In the genomic region with DNA sequence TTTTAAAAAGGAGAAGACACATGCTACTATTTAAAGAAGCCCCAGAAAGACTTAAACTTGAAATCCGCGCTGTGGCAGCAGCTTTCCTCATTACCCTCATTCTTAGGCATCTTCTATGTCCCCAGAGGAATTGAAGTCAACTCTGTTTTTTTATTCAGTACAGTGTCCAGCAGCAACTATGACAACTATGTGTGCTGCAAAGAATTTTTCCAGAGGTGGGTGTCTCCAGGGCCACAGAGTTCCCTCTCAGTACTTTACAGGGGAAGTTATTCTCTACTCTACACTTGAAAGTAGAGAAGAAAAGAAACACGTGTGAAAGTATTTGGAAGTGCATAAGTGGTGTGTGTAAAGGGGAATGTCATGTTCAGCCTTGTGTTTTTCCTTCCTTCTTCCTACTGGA, we compare ENCODE assay signal across 26 cellular contexts.
"Had no signal": no experiment of that assay in that cellular context is flagged by ENCODE, and none has a peak within 500 bp of the region (broad histone marks: within the 10 kb centered on the region; RNA-seq: fewer than 3 reads in every experiment).

No MANE protein-coding gene starts in this region.

- ATAC-seq: activated naive CD4-positive, alpha-beta T cell treated with anti-CD3 and anti-CD28 coated beads, Interleukin-2, amount 50 U/mL, for 72 hours; activated naive CD8-positive, alpha-beta T cell treated with anti-CD3 and anti-CD28 coated beads, Interleukin-2, amount 50 U/mL, for 24 hours; activated T-cell treated with anti-CD3 and anti-CD28 coated beads, Interleukin-2, amount 50 U/mL, for 4 hours; body of pancreas; T-helper 17 cell had no signal

- DNase-seq: activated B cell treated with CpG ODN at 0.5 μM for 24 hours; activated CD4-positive, alpha-beta memory T cell treated with anti-CD3 and anti-CD28 coated beads for 36 hours; activated CD4-positive, alpha-beta T cell treated with anti-CD3 and anti-CD28 coated beads for 1 hour; activated CD4-positive, alpha-beta T cell treated with anti-CD3 and anti-CD28 coated beads, Interleukin-2, amount 10 ng/mL, durations not matched to agents 24 days and 14 days; activated CD8-positive, alpha-beta memory T cell treated with anti-CD3 and anti-CD28 coated beads for 24 hours; activated effector memory CD4-positive, alpha-beta T cell treated with anti-CD3 and anti-CD28 coated beads, Interleukin-2, amount 50 U/mL, for 16 hours; activated naive CD4-positive, alpha-beta T cell treated with Interleukin-2 at 50 U/mL for 16 hours; activated naive CD8-positive, alpha-beta T cell treated with anti-CD3 and anti-CD28 coated beads, Interleukin-2, amount 50 U/mL, for 24 hours; activated T-cell treated with anti-CD3 and anti-CD28 coated beads, Interleukin-2, amount 50 U/mL, for 4 hours; amniotic stem cell; body of pancreas; NCI-H1092; NCI-H1417; NCI-H1694; NCI-H2029; NCI-H2107; NCI-H2171 treated with DMSO at 0.1 percent for 48 hours; NCI-H345; NCI-H510A; NCI-H69; SHP77 treated with DMSO at 0.1 percent for 48 hours; T-helper 17 cell; T-helper 9 cell had no signal

- H3K9me3 Mint-ChIP-seq: activated B cell treated with CpG ODN at 0.5 μM for 24 hours; activated CD4-positive, alpha-beta memory T cell treated with anti-CD3 and anti-CD28 coated beads for 36 hours; activated CD4-positive, alpha-beta T cell treated with anti-CD3 and anti-CD28 coated beads, Interleukin-2, amount 10 ng/mL, durations not matched to agents 24 days and 14 days; activated naive CD4-positive, alpha-beta T cell treated with anti-CD3 and anti-CD28 coated beads, Interleukin-2, amount 50 U/mL, for 72 hours; activated naive CD8-positive, alpha-beta T cell treated with anti-CD3 and anti-CD28 coated beads, Interleukin-2, amount 50 U/mL, for 24 hours; activated T-cell treated with anti-CD3 and anti-CD28 coated beads, Interleukin-2, amount 50 U/mL, for 4 hours had no signal

- H3K4me1 Mint-ChIP-seq: activated B cell treated with CpG ODN at 0.5 μM for 24 hours; activated CD4-positive, alpha-beta T cell treated with anti-CD3 and anti-CD28 coated beads, Interleukin-2, amount 10 ng/mL, durations not matched to agents 24 days and 14 days; activated naive CD8-positive, alpha-beta T cell treated with anti-CD3 and anti-CD28 coated beads, Interleukin-2, amount 50 U/mL, for 24 hours had no signal

- H3K4me3 ChIP-seq: ascending aorta, body of pancreas had no signal

- H3K4me1 ChIP-seq: ascending aorta had no signal

- H3K36me3 ChIP-seq: ascending aorta had no signal

- H3K27me3 ChIP-seq: ascending aorta, body of pancreas had no signal

- H3K36me3 Mint-ChIP-seq: activated CD4-positive, alpha-beta memory T cell treated with anti-CD3 and anti-CD28 coated beads for 36 hours; activated naive CD4-positive, alpha-beta T cell treated with anti-CD3 and anti-CD28 coated beads, Interleukin-2, amount 50 U/mL, for 72 hours had no signal

- H3K27ac ChIP-seq: ascending aorta, KMS-11 had no signal

- H3K27ac Mint-ChIP-seq: activated B cell treated with CpG ODN at 0.5 μM for 24 hours; activated CD4-positive, alpha-beta memory T cell treated with anti-CD3 and anti-CD28 coated beads for 36 hours; activated CD4-positive, alpha-beta T cell treated with anti-CD3 and anti-CD28 coated beads, Interleukin-2, amount 10 ng/mL, durations not matched to agents 24 days and 14 days; activated naive CD4-positive, alpha-beta T cell treated with anti-CD3 and anti-CD28 coated beads, Interleukin-2, amount 50 U/mL, for 72 hours; activated naive CD8-positive, alpha-beta T cell treated with anti-CD3 and anti-CD28 coated beads, Interleukin-2, amount 50 U/mL, for 24 hours; T-helper 17 cell had no signal

- H3K4me3 Mint-ChIP-seq: activated B cell treated with CpG ODN at 0.5 μM for 24 hours; activated CD4-positive, alpha-beta memory T cell treated with anti-CD3 and anti-CD28 coated beads for 36 hours; activated CD4-positive, alpha-beta T cell treated with anti-CD3 and anti-CD28 coated beads, Interleukin-2, amount 10 ng/mL, durations not matched to agents 24 days and 14 days; activated naive CD8-positive, alpha-beta T cell treated with anti-CD3 and anti-CD28 coated beads, Interleukin-2, amount 50 U/mL, for 24 hours; activated T-cell treated with anti-CD3 and anti-CD28 coated beads, Interleukin-2, amount 50 U/mL, for 4 hours; T-helper 17 cell had no signal

- H3K9me3 ChIP-seq: ascending aorta, body of pancreas had no signal
